Comparison of ENCODE assay signal across 22 cellular contexts in genomic region chr16:27758544-27758943, GRCh38.
"Had no signal": no experiment of that assay in that cellular context is flagged by ENCODE, and none has a peak within 500 bp of the region (broad histone marks: within the 10 kb centered on the region; RNA-seq: fewer than 3 reads in every experiment).

No MANE protein-coding gene starts in this region.

- H3K9me3 Mint-ChIP-seq: activated CD8-positive, alpha-beta T cell treated with anti-CD3 and anti-CD28 coated beads for 36 hours; activated T-cell treated with anti-CD3 and anti-CD28 coated beads, Interleukin-2, amount 50 U/mL, for 72 hours; T-cell had no signal

- H3K36me3 ChIP-seq: breast epithelium had no signal

- ATAC-seq: activated CD8-positive, alpha-beta T cell treated with anti-CD3 and anti-CD28 coated beads for 36 hours; activated T-cell treated with anti-CD3 and anti-CD28 coated beads, Interleukin-2, amount 50 U/mL, for 72 hours; Panc1; Right ventricle myocardium inferior; T-cell had no signal

- H3K4me1 ChIP-seq: breast epithelium had no signal

- H3K27ac ChIP-seq: breast epithelium, SK-N-MC, WERI-Rb-1 had no signal

- H3K4me3 Mint-ChIP-seq: activated CD8-positive, alpha-beta T cell treated with anti-CD3 and anti-CD28 coated beads for 36 hours; activated T-cell treated with anti-CD3 and anti-CD28 coated beads, Interleukin-2, amount 50 U/mL, for 72 hours; T-cell had no signal

- DNase-seq: activated CD4-positive, alpha-beta T cell treated with anti-CD3 and anti-CD28 coated beads for 4 hours; activated CD8-positive, alpha-beta memory T cell treated with anti-CD3 and anti-CD28 coated beads, Interleukin-2, amount 50 U/mL, for 4 hours; activated CD8-positive, alpha-beta T cell treated with anti-CD3 and anti-CD28 coated beads for 36 hours; activated naive CD4-positive, alpha-beta T cell treated with anti-CD3 and anti-CD28 coated beads, Interleukin-2, amount 50 U/mL, for 16 hours; activated T-cell treated with anti-CD3 and anti-CD28 coated beads, Interleukin-2, amount 50 U/mL, for 72 hours; aorta; Kasumi-1; KBM-7; NCI-H1930; NCI-H2171 treated with DMSO at 0.1 percent for 48 hours; NCI-H226; NCI-H526; NCI-H82; NK-92 treated with Interleukin-12 subunit alpha and Interleukin-12 subunit beta, amount 100 ng/mL, for 24 hours; OCI-M1; RPMI8226; T-cell; WERI-Rb-1 had no signal

- H3K27ac Mint-ChIP-seq: activated CD8-positive, alpha-beta T cell treated with anti-CD3 and anti-CD28 coated beads for 36 hours; activated T-cell treated with anti-CD3 and anti-CD28 coated beads, Interleukin-2, amount 50 U/mL, for 72 hours; T-cell had no signal

- H3K27me3 Mint-ChIP-seq: activated CD8-positive, alpha-beta T cell treated with anti-CD3 and anti-CD28 coated beads for 36 hours; T-cell had no signal

- H3K4me3 ChIP-seq: breast epithelium, SK-N-MC had no signal

- H3K27me3 ChIP-seq: breast epithelium had no signal

- H3K9me3 ChIP-seq: breast epithelium had no signal
